ENCODE assay signal across 8 cellular contexts in the genomic region with DNA sequence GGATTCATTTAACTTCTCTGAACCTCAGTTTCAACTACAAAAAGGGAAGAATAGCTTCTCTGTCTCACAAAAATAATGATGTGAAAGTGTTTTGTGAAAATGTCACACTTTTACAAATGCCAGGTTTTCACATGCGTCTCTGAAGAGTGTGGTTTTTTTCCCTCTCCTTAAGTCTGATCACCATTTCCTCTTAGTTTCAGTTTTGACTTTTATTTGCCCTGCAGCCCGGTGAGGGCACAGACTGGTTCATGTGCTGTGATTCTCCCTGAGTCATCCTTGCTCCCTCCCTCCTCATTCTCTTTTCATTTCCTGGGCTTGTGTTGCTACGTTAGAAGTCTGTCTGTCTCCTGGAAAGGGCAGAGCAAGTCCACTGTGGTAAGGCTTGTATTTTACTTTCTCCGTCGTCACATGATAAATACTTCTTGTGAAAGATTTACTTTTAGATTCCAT.
DNase-seq lines count a peak whose midpoint lies in the region; ATAC-seq and TF ChIP-seq lines count a peak whose summit lies in the region.

No MANE protein-coding gene starts in this region.

- peak overlapping the region; percentile 75 for H3K27ac Mint-ChIP-seq in activated T-helper 1 cell treated with anti-CD3 and anti-CD28 coated beads, Interleukin-12 subunit alpha, Interleukin-12 subunit beta, Interleukin-2, Interleukin-4 antibody, amounts not matched to agents 30 ng/mL and 10 ng/mL and 1 ng/mL, durations not matched to agents 14 hours and 24 hours and 36 hours

- H3K9me3 ChIP-seq in upper lobe of right lung, result no peaks in the 10 kb centered on the region

- H3K27me3 Mint-ChIP-seq in activated T-helper 1 cell treated with anti-CD3 and anti-CD28 coated beads, Interleukin-12 subunit alpha, Interleukin-12 subunit beta, Interleukin-2, Interleukin-4 antibody, amounts not matched to agents 30 ng/mL and 10 ng/mL and 1 ng/mL, durations not matched to agents 14 hours and 24 hours and 36 hours (ENCODE audit: insufficient read depth), result no peaks in the 10 kb centered on the region

- peak; percentile 79 for DNase-seq in GM12864 (ENCODE audit: low read depth)
- peak; percentile 76 for DNase-seq in NCI-H226
- DNase-seq in activated T-helper 1 cell treated with anti-CD3 and anti-CD28 coated beads, Interleukin-12 subunit alpha, Interleukin-12 subunit beta, Interleukin-2, Interleukin-4 antibody, amounts not matched to agents 30 ng/mL and 10 ng/mL and 1 ng/mL, durations not matched to agents 14 hours and 24 hours and 36 hours (ENCODE audit: low spot score), result peak; percentile 21
- peak; percentile 98 for DNase-seq in foreskin melanocyte
- peak; percentile 92 for DNase-seq in non-pigmented ciliary epithelial cell (ENCODE audit: low read depth)
- no peak for DNase-seq in upper lobe of right lung
- DNase-seq in NCI-H2081 (lab: John Stamatoyannopoulos, UW), result no peak

- H3K27ac ChIP-seq in upper lobe of right lung, result peak overlapping the region; percentile 75

- peaks cover 9% of the 10 kb centered on the region for H3K36me3 Mint-ChIP-seq in activated T-helper 1 cell treated with anti-CD3 and anti-CD28 coated beads, Interleukin-12 subunit alpha, Interleukin-12 subunit beta, Interleukin-2, Interleukin-4 antibody, amounts not matched to agents 30 ng/mL and 10 ng/mL and 1 ng/mL, durations not matched to agents 14 hours and 24 hours and 36 hours (ENCODE audit: low read depth)

- peaks cover 21% of the 10 kb centered on the region for H3K36me3 ChIP-seq in upper lobe of right lung

- H3K9me3 Mint-ChIP-seq in activated T-helper 1 cell treated with anti-CD3 and anti-CD28 coated beads, Interleukin-12 subunit alpha, Interleukin-12 subunit beta, Interleukin-2, Interleukin-4 antibody, amounts not matched to agents 30 ng/mL and 10 ng/mL and 1 ng/mL, durations not matched to agents 14 hours and 24 hours and 36 hours, result no peaks in the 10 kb centered on the region

- H3K4me1 ChIP-seq in upper lobe of right lung, result peaks cover 16% of the 10 kb centered on the region

- TF ChIP-seq CTCF in GM12864 (IDR thresholded peaks at IDR 0.05; ENCODE audit: low read depth, low read length, missing control alignments), result no peak
- no peak for TF ChIP-seq CTCF in upper lobe of right lung (IDR thresholded peaks at IDR 0.05)

- H3K4me3 ChIP-seq in GM12864 (ENCODE audit: low read depth, low read length), result no peak overlapping the region; the same call in 1 of the 2 replicates
- peak overlapping the region; percentile 39 for H3K4me3 ChIP-seq in upper lobe of right lung

- no peaks in the 10 kb centered on the region for H3K27me3 ChIP-seq in upper lobe of right lung

- peaks cover 19% of the 10 kb centered on the region for H3K4me1 Mint-ChIP-seq in activated T-helper 1 cell treated with anti-CD3 and anti-CD28 coated beads, Interleukin-12 subunit alpha, Interleukin-12 subunit beta, Interleukin-2, Interleukin-4 antibody, amounts not matched to agents 30 ng/mL and 10 ng/mL and 1 ng/mL, durations not matched to agents 14 hours and 24 hours and 36 hours (ENCODE audit: low read depth)

- peak; percentile 92 for ATAC-seq in HG02678 (IDR thresholded peaks at IDR 0.05; ENCODE audit: unreplicated experiment)
- peak; percentile 98 for ATAC-seq in upper lobe of right lung

- peak overlapping the region; percentile 60 for H3K4me3 Mint-ChIP-seq in activated T-helper 1 cell treated with anti-CD3 and anti-CD28 coated beads, Interleukin-12 subunit alpha, Interleukin-12 subunit beta, Interleukin-2, Interleukin-4 antibody, amounts not matched to agents 30 ng/mL and 10 ng/mL and 1 ng/mL, durations not matched to agents 14 hours and 24 hours and 36 hours

- intact Hi-C loops in activated T-helper 1 cell treated with anti-CD3 and anti-CD28 coated beads, Interleukin-12 subunit alpha, Interleukin-12 subunit beta, Interleukin-2, Interleukin-4 antibody, amounts not matched to agents 30 ng/mL and 10 ng/mL and 1 ng/mL, durations not matched to agents 14 hours and 24 hours and 36 hours (cut with micrococcal nuclease), result loop anchor here (2.0 kb wide), 1 partner anchor 68 kb away; a partner anchor contains a TSS
- intact Hi-C loops in upper lobe of right lung (cut with DNase I), result no loop called here

Comparison
In these comparisons a context has a peak if more than half of its experiments do, and no peak if none do; other contexts are left out.
1. DNase-seq: peak in GM12864 (single experiment), NCI-H226 (single experiment), activated T-helper 1 cell treated with anti-CD3 and anti-CD28 coated beads, Interleukin-12 subunit alpha, Interleukin-12 subunit beta, Interleukin-2, Interleukin-4 antibody, amounts not matched to agents 30 ng/mL and 10 ng/mL and 1 ng/mL, durations not matched to agents 14 hours and 24 hours and 36 hours (single experiment), foreskin melanocyte (single experiment) and non-pigmented ciliary epithelial cell (single experiment); none in upper lobe of right lung (single experiment) and NCI-H2081 (0 of 2).